Comparison of ENCODE assay signal across 15 cellular contexts in genomic region chr2:127633556-127634065, GRCh38. TPM values are rescaled to one million over a fixed set of nuclear protein-coding genes. Genes with fewer than 3 reads are reported as not detected.
DNase-seq lines count a peak whose midpoint lies in the region; ATAC-seq, FAIRE-seq and TF ChIP-seq lines count a peak whose summit lies in the region.
"Had no signal": no experiment of that assay in that cellular context is flagged by ENCODE, and none has a peak within 500 bp of the region (broad histone marks: within the 10 kb centered on the region; RNA-seq: fewer than 3 reads in every experiment).

No MANE protein-coding gene starts in this region.

- H3K27ac ChIP-seq in CD4-positive, alpha-beta T cell (ENCODE audit: low read depth, low read length): no peak overlapping the region
- H3K27ac ChIP-seq in H1 (ENCODE audit: low read depth, low read length) (no peak overlapping the region), rectal smooth muscle tissue (ENCODE audit: low read depth, low read length) (peak overlapping the region; percentile 53)
- H3K27ac ChIP-seq: RWPE1 had no signal

- H3K23me2 ChIP-seq in H1 (ENCODE audit: low read depth, low read length): no peaks in the 10 kb centered on the region

- no peak for TF ChIP-seq CTCF in CD4-positive, alpha-beta T cell (IDR thresholded peaks at IDR 0.05)
- no peak for TF ChIP-seq CTCF in H1 (IDR thresholded peaks at IDR 0.05; ENCODE audit: control extremely low read depth in 1 of 3, insufficient read depth in 1 of 3, low read depth in 1 of 3, low read length in 3 of 3)

- H2BK20ac ChIP-seq in H1 (ENCODE audit: low read length): no peak overlapping the region

- H3K27ac Mint-ChIP-seq in CD4-positive, alpha-beta T cell: peak overlapping the region; percentile 94
- H3K27ac Mint-ChIP-seq: activated T-helper 1 cell treated with anti-CD3 and anti-CD28 coated beads, Interleukin-12 subunit alpha, Interleukin-12 subunit beta, Interleukin-2, Interleukin-4 antibody, amounts not matched to agents 30 ng/mL and 10 ng/mL and 1 ng/mL, durations not matched to agents 14 hours and 24 hours and 36 hours; CD8-positive, alpha-beta memory T cell; T-helper 17 cell had no signal

- H3K4me1 ChIP-seq in H1 (replicated peaks in 1 of 4; ENCODE audit: control insufficient read depth in 3 of 4, insufficient read depth in 4 of 4, low read length in 3 of 4): peaks cover 0 to 15% (median 7%) of the 10 kb centered on the region in 4 experiments; a peak in 6 of 7 replicates
- peaks cover 10% of the 10 kb centered on the region for H3K4me1 ChIP-seq in rectal smooth muscle tissue (ENCODE audit: control insufficient read depth, insufficient read depth, low read length)

- H3K36me3 ChIP-seq in H1 (ENCODE audit: control insufficient read depth in 2 of 4, insufficient read depth in 4 of 4, low read length in 3 of 4) (no peaks in the 10 kb centered on the region), rectal smooth muscle tissue (ENCODE audit: control insufficient read depth, insufficient read depth, low read length) (no peaks in the 10 kb centered on the region)

- CTCF ChIA-PET in CD4-positive, alpha-beta T cell (lab: Charles Lee): no interaction called here
- CTCF ChIA-PET in H1 (lab: Charles Lee; ENCODE audit: partially characterized antibody): interaction anchor here (0.9 to 3.2 kb wide), 3 partner anchors 23 to 42 kb away, joined by 3 to 15 read pairs (median 5); no protein-coding TSS in a partner anchor

- FAIRE-seq in H1 (lab: Jason Lieb, UNC): no peak
- FAIRE-seq: G401.6 had no signal

- no peaks in the 10 kb centered on the region for H4K20me1 ChIP-seq in H1 (replicated peaks in 1 of 2; ENCODE audit: control insufficient read depth in 1 of 2, insufficient read depth in 2 of 2, low read length in 2 of 2)

- H3K23ac ChIP-seq in H1 (ENCODE audit: insufficient read length): no peak overlapping the region

- H4K8ac ChIP-seq in H1 (ENCODE audit: extremely low read depth, insufficient read depth, low read length): peak overlapping the region; percentile 73

- H2BK12ac ChIP-seq in H1 (ENCODE audit: low read depth, low read length): no peak overlapping the region

- intact Hi-C loops in CD4-positive, alpha-beta T cell (cut with DNase I, micrococcal nuclease): no loop called here

- TF ChIP-seq EP300 in H1 (IDR thresholded peaks at IDR 0.05; ENCODE audit: borderline replicate concordance in 1 of 2, low read depth in 2 of 2, low read length in 2 of 2): no peak

- no peak overlapping the region for H4K5ac ChIP-seq in H1 (ENCODE audit: insufficient read length, low read depth, low read length)

- H3K79me2 ChIP-seq in H1 (ENCODE audit: control insufficient read depth in 1 of 2, insufficient read depth in 2 of 2, low read length in 2 of 2): no peaks in the 10 kb centered on the region

- DNase-seq in CD4-positive, alpha-beta T cell: no peak
- DNase-seq in H1 (ENCODE audit: low read depth in 1 of 2, low spot score in 2 of 2) (no peak), NCI-H2196 (lab: John Stamatoyannopoulos, UW; ENCODE audit: unreplicated experiment) (no peak), DMS79 treated with DMSO at 0.1 percent for 48 hours (lab: John Stamatoyannopoulos, UW) (no peak), glomerular visceral epithelial cell (ENCODE audit: extremely low spot score) (no peak)
- DNase-seq: CD8-positive, alpha-beta memory T cell; NCI-H2029 treated with DMSO at 0.1 percent for 48 hours; T-helper 17 cell had no signal

- 87% methylated on average over 9 of the region's 9 CpGs; no CpG with 5 or more reads in 1 of the 2 experiments for WGBS in H1 (ENCODE audit: extremely low coverage in 1 of 2, insufficient coverage in 1 of 2, insufficient read length in 1 of 2, insufficient replicate concordance in 2 of 2, low coverage in 1 of 2, low lambda C conversion rate in 2 of 2, missing lambda C conversion rate in 1 of 2), 2 experiments

- H3K4me3 ChIP-seq in H1 (ENCODE audit: extremely low read depth in 1 of 4, insufficient read depth in 2 of 4, low read depth in 3 of 4, low read length in 4 of 4) (no peak overlapping the region), rectal smooth muscle tissue (ENCODE audit: low read length) (no peak overlapping the region)

- no peak overlapping the region for H2BK120ac ChIP-seq in H1 (replicated peaks; ENCODE audit: low read depth, low read length)

- no peak overlapping the region for H3K18ac ChIP-seq in H1 (ENCODE audit: extremely low read depth, low read length)

- H2BK15ac ChIP-seq in H1 (ENCODE audit: low read length): no peak overlapping the region; the same call in 1 of the 2 replicates

- no peaks in the 10 kb centered on the region for H3K9me3 ChIP-seq in CD4-positive, alpha-beta T cell (ENCODE audit: control insufficient read depth, low read length)
- H3K9me3 ChIP-seq in H1 (ENCODE audit: insufficient read depth in 2 of 2, low read depth in 1 of 2, low read length in 1 of 2): no peaks in the 10 kb centered on the region

- H2AK5ac ChIP-seq in H1 (ENCODE audit: low read depth, low read length): no peak overlapping the region

- peak overlapping the region; percentile 38 for H3K4me3 Mint-ChIP-seq in CD4-positive, alpha-beta T cell
- H3K4me3 Mint-ChIP-seq: activated T-helper 1 cell treated with anti-CD3 and anti-CD28 coated beads, Interleukin-12 subunit alpha, Interleukin-12 subunit beta, Interleukin-2, Interleukin-4 antibody, amounts not matched to agents 30 ng/mL and 10 ng/mL and 1 ng/mL, durations not matched to agents 14 hours and 24 hours and 36 hours; CD8-positive, alpha-beta memory T cell; T-helper 17 cell had no signal

- no peaks in the 10 kb centered on the region for H3K27me3 Mint-ChIP-seq in CD4-positive, alpha-beta T cell
- H3K27me3 Mint-ChIP-seq: CD8-positive, alpha-beta memory T cell; T-helper 17 cell had no signal

- TF ChIP-seq RAD21 in H1 (IDR thresholded peaks at IDR 0.05 in 1 of 2, conservative IDR thresholded peaks at IDR 0.05 in 1 of 2; ENCODE audit: low read depth in 2 of 2, low read length in 2 of 2): no peak

- H3K4me1 Mint-ChIP-seq in CD4-positive, alpha-beta T cell (ENCODE audit: low read depth): peaks cover 59% of the 10 kb centered on the region

- no peak overlapping the region for H4K91ac ChIP-seq in H1 (replicated peaks; ENCODE audit: insufficient read length, low read length)

- H2AFZ ChIP-seq in H1 (ENCODE audit: low read length): no peak overlapping the region

- no peak overlapping the region for H3K14ac ChIP-seq in H1 (ENCODE audit: insufficient read length)

- no peak for TF ChIP-seq POLR2A in H1 (IDR thresholded peaks at IDR 0.05; ENCODE audit: control extremely low read depth in 1 of 2, low read depth in 2 of 2, low read length in 2 of 2)

- H3K9ac ChIP-seq in H1 (replicated peaks in 1 of 4; ENCODE audit: extremely low read depth in 1 of 4, low read depth in 3 of 4, low read length in 3 of 4) (no peak overlapping the region), rectal smooth muscle tissue (ENCODE audit: low read length) (no peak overlapping the region)

- no peak for ATAC-seq in CD4-positive, alpha-beta T cell (ENCODE audit: poor library complexity)
- ATAC-seq in GM19395 (IDR thresholded peaks at IDR 0.05; ENCODE audit: unreplicated experiment) (peak; percentile 16), GM21423 (IDR thresholded peaks at IDR 0.05; ENCODE audit: unreplicated experiment) (no peak)

- no peak overlapping the region for H2BK5ac ChIP-seq in H1 (ENCODE audit: low read depth, low read length)

- H3K4me2 ChIP-seq in H1 (ENCODE audit: insufficient read depth in 1 of 2, low read depth in 2 of 2, low read length in 2 of 2): no peak overlapping the region

- H3K4ac ChIP-seq in H1 (replicated peaks; ENCODE audit: insufficient read length, low read depth, low read length): no peak overlapping the region

- H3K27me3 ChIP-seq in CD4-positive, alpha-beta T cell (ENCODE audit: control insufficient read depth, insufficient read depth, low read length): no peaks in the 10 kb centered on the region
- no peaks in the 10 kb centered on the region for H3K27me3 ChIP-seq in H1 (replicated peaks in 1 of 4; ENCODE audit: control insufficient read depth in 3 of 4, extremely low read depth in 1 of 4, insufficient read depth in 3 of 4, low read length in 3 of 4)
- H3K27me3 ChIP-seq in rectal smooth muscle tissue (ENCODE audit: control insufficient read depth, insufficient read depth, low read length): no peaks in the 10 kb centered on the region

- no peaks in the 10 kb centered on the region for H3K79me1 ChIP-seq in H1 (ENCODE audit: low read depth, low read length)

- no peaks in the 10 kb centered on the region for H3K36me3 Mint-ChIP-seq in CD4-positive, alpha-beta T cell (ENCODE audit: low read depth)
- H3K36me3 Mint-ChIP-seq: CD8-positive, alpha-beta memory T cell had no signal

- no peaks in the 10 kb centered on the region for H3K9me3 Mint-ChIP-seq in CD4-positive, alpha-beta T cell
- H3K9me3 Mint-ChIP-seq: activated T-helper 1 cell treated with anti-CD3 and anti-CD28 coated beads, Interleukin-12 subunit alpha, Interleukin-12 subunit beta, Interleukin-2, Interleukin-4 antibody, amounts not matched to agents 30 ng/mL and 10 ng/mL and 1 ng/mL, durations not matched to agents 14 hours and 24 hours and 36 hours; CD8-positive, alpha-beta memory T cell had no signal

- POLR2A ChIA-PET in CD4-positive, alpha-beta T cell (lab: Charles Lee): interaction anchor here (1.3 kb wide), 1 partner anchor 107 kb away, joined by 5 read pairs; the partner anchor contains the start of gene IWS1
- POLR2A ChIA-PET in H1 (lab: Charles Lee; ENCODE audit: partially characterized antibody): no interaction called here

- no peak overlapping the region for H3K56ac ChIP-seq in H1 (replicated peaks; ENCODE audit: insufficient read length, low read depth, low read length)

RNA-seq across cellular contexts. Expression of gene GPR17, which starts 12.3 kb away (rescaled TPM):
- not detected for total RNA-seq in CD4-positive, alpha-beta T cell
- not detected in 2 replicates for total RNA-seq in H1 (2021; fragmentation: NEBNext Ultra II Directional; extraction: Animal tissue kit (Norgen Biotek cat#: 25700))
- polyA plus RNA-seq in H1 (2011; rRNA removed): 0.03 TPM in 2 replicates
- not detected for polyA plus RNA-seq in H1 (2011; cell fraction: cytosol; rRNA removed)
- polyA plus RNA-seq in H1 (2011; cell fraction: nucleus; rRNA removed): 0.13 TPM
- polyA plus RNA-seq in H1 (2012, experiment 1 of 2): 0.14 to 0.90 TPM (median 0.59 TPM) in 3 of 4 replicates, not detected in the other
- polyA plus RNA-seq in H1 (2012, experiment 2 of 2): 0.09 TPM
- not detected for polyA plus RNA-seq in H1 (2013, experiment 1 of 2)
- polyA plus RNA-seq in H1 (2013, experiment 2 of 2): not detected
- polyA minus RNA-seq in H1 (2011; rRNA and poly(A)+ RNA removed): not detected in 2 replicates
- not detected for polyA minus RNA-seq in H1 (2011; cell fraction: cytosol; rRNA and poly(A)+ RNA removed)
- not detected for polyA minus RNA-seq in H1 (2011; cell fraction: nucleus; rRNA and poly(A)+ RNA removed)
- total RNA-seq: activated T-helper 1 cell treated with anti-CD3 and anti-CD28 coated beads, Interleukin-12 subunit alpha, Interleukin-12 subunit beta, Interleukin-2, Interleukin-4 antibody, amounts not matched to agents 30 ng/mL and 10 ng/mL and 1 ng/mL, durations not matched to agents 14 hours and 24 hours and 36 hours; CD8-positive, alpha-beta memory T cell; pulmonary artery endothelial cell; T-helper 17 cell had no signal
- polyA plus RNA-seq: CD8-positive, alpha-beta memory T cell had no signal

RNA-seq across cellular contexts. Expression of gene LIMS2, which starts 41.7 kb away (rescaled TPM):
- 1 to 10 TPM; 6.1 to 7.0 TPM for total RNA-seq in CD4-positive, alpha-beta T cell
- 4.8 and 4.9 TPM in 2 replicates for total RNA-seq in H1 (2021; fragmentation: NEBNext Ultra II Directional; extraction: Animal tissue kit (Norgen Biotek cat#: 25700))
- 3.3 and 5.1 TPM in 2 replicates for polyA plus RNA-seq in H1 (2011; rRNA removed)
- 2.4 TPM for polyA plus RNA-seq in H1 (2011; cell fraction: cytosol; rRNA removed)
- polyA plus RNA-seq in H1 (2011; cell fraction: nucleus; rRNA removed): 5.6 TPM
- 2.7 to 3.7 TPM (median 3.6 TPM) in 4 replicates for polyA plus RNA-seq in H1 (2012, experiment 1 of 2)
- polyA plus RNA-seq in H1 (2012, experiment 2 of 2): 5.1 TPM
- polyA plus RNA-seq in H1 (2013, experiment 1 of 2): 3.6 TPM
- polyA plus RNA-seq in H1 (2013, experiment 2 of 2): 3.8 TPM
- polyA minus RNA-seq in H1 (2011; rRNA and poly(A)+ RNA removed): 0.90 and 1.2 TPM in 2 replicates
- 1.5 TPM for polyA minus RNA-seq in H1 (2011; cell fraction: cytosol; rRNA and poly(A)+ RNA removed)
- polyA minus RNA-seq in H1 (2011; cell fraction: nucleus; rRNA and poly(A)+ RNA removed): 2.3 TPM
